16 cellular contexts compared by ENCODE assay signal in genomic region chr10:75959209-75959608, GRCh38.
DNase-seq lines count a peak whose midpoint lies in the region; ATAC-seq and TF ChIP-seq lines count a peak whose summit lies in the region.
"Had no signal": no experiment of that assay in that cellular context is flagged by ENCODE, and none has a peak within 500 bp of the region (broad histone marks: within the 10 kb centered on the region; RNA-seq: fewer than 3 reads in every experiment).

No MANE protein-coding gene starts in this region.

- H3K18ac ChIP-seq in trophoblast cell (ENCODE audit: low read length): no peak overlapping the region

- H2AFZ ChIP-seq in trophoblast cell (ENCODE audit: insufficient read depth, low read length, poor library complexity): no peak overlapping the region

- H3K4me3 ChIP-seq in RWPE2 (ENCODE audit: severe bottlenecking): no peak overlapping the region
- H3K4me3 ChIP-seq in fibroblast of mammary gland (ENCODE audit: control insufficient read depth, low read depth, low read length): no peak overlapping the region
- no peak overlapping the region for H3K4me3 ChIP-seq in trophoblast cell (ENCODE audit: low read depth, low read length)
- H3K4me3 ChIP-seq: coronary artery, uterus had no signal

- no peak overlapping the region for H2AK5ac ChIP-seq in trophoblast cell (ENCODE audit: low read length)

- no CpG with 5 or more reads among the region's 4 CpGs for WGBS in trophoblast cell (ENCODE audit: extremely low coverage, insufficient coverage, insufficient read length)

- H3K27me3 ChIP-seq in RWPE2 (ENCODE audit: insufficient read depth, poor library complexity, severe bottlenecking) (peaks cover 4% of the 10 kb centered on the region), trophoblast cell (ENCODE audit: insufficient read depth, low read length) (no peaks in the 10 kb centered on the region)
- H3K27me3 ChIP-seq: uterus had no signal

- H3K4me1 ChIP-seq in RWPE2 (ENCODE audit: insufficient read depth, poor library complexity, severe bottlenecking) (no peaks in the 10 kb centered on the region), trophoblast cell (ENCODE audit: control insufficient read depth in 1 of 2, insufficient read depth in 2 of 2, low read length in 2 of 2) (peaks cover 5% of the 10 kb centered on the region in 2 experiments)
- H3K4me1 ChIP-seq: uterus had no signal

- no peak overlapping the region for H4K91ac ChIP-seq in trophoblast cell (ENCODE audit: low read depth, low read length)

- no peak overlapping the region for H3K9ac ChIP-seq in trophoblast cell (ENCODE audit: low read length)

- no peaks in the 10 kb centered on the region for H3K79me1 ChIP-seq in trophoblast cell (ENCODE audit: low read length)

- H3K4ac ChIP-seq in trophoblast cell (ENCODE audit: low read depth, low read length): no peak overlapping the region

- H3K79me2 ChIP-seq in trophoblast cell (ENCODE audit: control insufficient read depth, insufficient read depth, low read length, poor library complexity): no peaks in the 10 kb centered on the region

- no peak overlapping the region for H2BK12ac ChIP-seq in trophoblast cell (ENCODE audit: low read length)

- H3K23ac ChIP-seq in trophoblast cell (ENCODE audit: low read length): no peak overlapping the region

- peak; percentile 61 for ATAC-seq in RWPE2 (ENCODE audit: low read depth)
- no peak for ATAC-seq in GM21526 (IDR thresholded peaks at IDR 0.05; ENCODE audit: low FRiP score, unreplicated experiment)
- ATAC-seq: naive thymus-derived CD8-positive, alpha-beta T cell had no signal

- DNase-seq in ELF-1 (ENCODE audit: low read depth, low spot score) (peak; percentile 15), RWPE2 (ENCODE audit: low spot score) (no peak), fibroblast of mammary gland (ENCODE audit: low read depth) (peak; percentile 91), trophoblast cell (peak; percentile 19 to 63), NCI-H82 (lab: John Stamatoyannopoulos, UW) (no peak), GOT3 (lab: John Stamatoyannopoulos, UW) (no peak), HT-29 (ENCODE audit: low spot score) (no peak)
- DNase-seq: activated effector memory CD4-positive, alpha-beta T cell treated with Interleukin-2 at 50 U/mL for 16 hours; KG1; naive thymus-derived CD8-positive, alpha-beta T cell; NCI-H2171; SHP77 treated with DMSO at 0.1 percent for 48 hours; small intestine; uterus had no signal

- H4K8ac ChIP-seq in trophoblast cell (ENCODE audit: low read depth, low read length): no peak overlapping the region

- H2BK120ac ChIP-seq in trophoblast cell (ENCODE audit: insufficient read depth, low read length, poor library complexity): no peak overlapping the region

- no peak overlapping the region for H3K14ac ChIP-seq in trophoblast cell (ENCODE audit: low read length)

- H3K36me3 ChIP-seq in RWPE2 (ENCODE audit: low read depth) (no peaks in the 10 kb centered on the region), trophoblast cell (ENCODE audit: control insufficient read depth in 1 of 2, insufficient read depth in 2 of 2, low read length in 2 of 2) (no peaks in the 10 kb centered on the region)
- H3K36me3 ChIP-seq: uterus had no signal

- TF ChIP-seq CTCF in RWPE2 (IDR thresholded peaks at IDR 0.05; ENCODE audit: poor library complexity, severe bottlenecking) (no peak), fibroblast of mammary gland (conservative IDR thresholded peaks at IDR 0.05; ENCODE audit: control insufficient read depth, insufficient read depth, low read depth, low read length) (no peak)

- no peak overlapping the region for H3K4me2 ChIP-seq in trophoblast cell (ENCODE audit: low read length)

- H2BK5ac ChIP-seq in trophoblast cell (ENCODE audit: low read depth, low read length, poor library complexity): no peak overlapping the region

- H3K9me3 ChIP-seq in RWPE2 (ENCODE audit: severe bottlenecking) (no peaks in the 10 kb centered on the region), trophoblast cell (ENCODE audit: insufficient read depth, low read depth, low read length) (no peaks in the 10 kb centered on the region)
- H3K9me3 ChIP-seq: uterus had no signal

- H4K12ac ChIP-seq in trophoblast cell (ENCODE audit: low read depth, low read length): no peak overlapping the region

- H3K27ac ChIP-seq in RWPE2 (ENCODE audit: poor library complexity, severe bottlenecking) (no peak overlapping the region), trophoblast cell (ENCODE audit: low read depth, low read length) (no peak overlapping the region)
- H3K27ac ChIP-seq: coronary artery, uterus had no signal

Comparison
In these comparisons a context has a peak if more than half of its experiments do, and no peak if none do; other contexts are left out.
1. DNase-seq: peak in ELF-1 (single experiment), fibroblast of mammary gland (single experiment) and trophoblast cell (2 of 2); none in RWPE2 (single experiment), NCI-H82 (single experiment), GOT3 (single experiment) and HT-29 (single experiment).